ENCODE assay signal across 22 cellular contexts in the genomic region with DNA sequence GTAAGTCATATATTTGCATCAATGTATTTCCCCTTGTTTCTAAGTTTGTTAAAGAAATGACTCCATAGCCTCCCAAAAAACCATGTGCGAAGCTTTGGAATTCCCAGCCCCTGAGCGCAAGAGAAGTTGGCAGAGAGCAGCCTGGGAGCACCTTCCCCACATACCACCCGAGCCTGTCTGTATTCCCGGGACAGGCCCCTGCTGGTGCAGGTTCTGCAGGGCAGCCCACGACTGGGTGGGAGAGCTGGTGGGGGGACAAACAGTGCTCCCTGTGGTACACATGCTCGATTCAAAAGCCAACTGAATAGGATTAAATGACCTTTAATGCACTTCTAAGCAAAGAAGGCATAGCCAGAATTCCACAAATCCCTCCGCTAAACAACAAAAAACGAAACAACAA.
A peak's percentile ranks its signal among the peaks of the same experiment; 100 is the strongest.
DNase-seq lines count a peak whose midpoint lies in the region; ATAC-seq and TF ChIP-seq lines count a peak whose summit lies in the region.
"Had no signal": no experiment of that assay in that cellular context is flagged by ENCODE, and none has a peak within 500 bp of the region (broad histone marks: within the 10 kb centered on the region; RNA-seq: fewer than 3 reads in every experiment).

No MANE protein-coding gene starts in this region.

- H3K4me3 Mint-ChIP-seq in neural progenitor cell, result no peak overlapping the region
- H3K4me3 Mint-ChIP-seq: CD14-positive monocyte; CD4-positive, alpha-beta T cell; CD8-positive, alpha-beta memory T cell had no signal

- DNase-seq in cardiac septum (ENCODE audit: low spot score) (peak; percentile 67), Right ventricle myocardium inferior (ENCODE audit: missing footprints) (no peak), RWPE2 (ENCODE audit: low spot score) (peak; percentile 45), neural progenitor cell (ENCODE audit: low spot score) (peak; percentile 60)
- no peak for DNase-seq in stimulated activated CD4-positive, alpha-beta T cell treated with anti-CD3 and anti-CD28 coated beads, Interleukin-2, amount 100 ng/mL, for 24 hours
- DNase-seq in NK-92 treated with Interleukin-12 subunit alpha and Interleukin-12 subunit beta, amount 100 ng/mL, for 24 hours (lab: John Stamatoyannopoulos, UW), result no peak
- DNase-seq: 8988T; ACHN; AML-193; BE2C; Calu3; CD4-positive, alpha-beta T cell; CD8-positive, alpha-beta memory T cell; DMS53; DMS79 treated with DMSO at 0.1 percent for 48 hours; GF-D8; GOT3; HCEC 1CT had no signal

- H3F3A ChIP-seq in neural progenitor cell (ENCODE audit: low read depth), result peaks cover 12% of the 10 kb centered on the region

- H3K36me3 Mint-ChIP-seq in neural progenitor cell, result peaks cover 5% of the 10 kb centered on the region
- H3K36me3 Mint-ChIP-seq: CD14-positive monocyte; CD8-positive, alpha-beta memory T cell had no signal

- H3K27me3 Mint-ChIP-seq in neural progenitor cell (ENCODE audit: insufficient read depth, low read depth), result peaks cover 12% of the 10 kb centered on the region

- TF ChIP-seq CTCF in RWPE2 (IDR thresholded peaks at IDR 0.05; ENCODE audit: poor library complexity, severe bottlenecking), result no peak
- TF ChIP-seq CTCF in neural progenitor cell (IDR thresholded peaks at IDR 0.05), result no peak

- intact Hi-C loops in cardiac septum (cut with DNase I) (no loop called here), Right ventricle myocardium inferior (cut with DNase I) (loop anchor here (5.0 to 10.0 kb wide), 2 partner anchors 215 to 278 kb away; no protein-coding TSS in a partner anchor)

- no peaks in the 10 kb centered on the region for H3K79me2 ChIP-seq in neural progenitor cell (ENCODE audit: low read depth)

- no peak overlapping the region for H3K27ac ChIP-seq in RWPE2 (ENCODE audit: poor library complexity, severe bottlenecking)
- H3K27ac ChIP-seq in neural progenitor cell, result peak overlapping the region; percentile 64
- H3K27ac ChIP-seq: A549; BLaER1 treated with 17β-estradiol and CSF1 and Interleukin-3, amounts not matched to agents 10 nM and 100 nM had no signal

- no peak overlapping the region for H3K27ac Mint-ChIP-seq in neural progenitor cell
- H3K27ac Mint-ChIP-seq: CD14-positive monocyte; CD4-positive, alpha-beta T cell; CD8-positive, alpha-beta memory T cell had no signal

- H4K20me1 ChIP-seq in neural progenitor cell (ENCODE audit: low read depth), result no peaks in the 10 kb centered on the region
- H4K20me1 ChIP-seq: BLaER1 treated with 17β-estradiol and CSF1 and Interleukin-3, amounts not matched to agents 10 nM and 100 nM had no signal

- no peak overlapping the region for H2AFZ ChIP-seq in neural progenitor cell (replicated peaks)

- no peaks in the 10 kb centered on the region for H3K9me3 ChIP-seq in RWPE2 (ENCODE audit: severe bottlenecking)
- H3K9me3 ChIP-seq in neural progenitor cell (ENCODE audit: low read depth), result no peaks in the 10 kb centered on the region
- H3K9me3 ChIP-seq: BE2C had no signal

- H3K4me1 ChIP-seq in RWPE2 (ENCODE audit: insufficient read depth, poor library complexity, severe bottlenecking) (no peaks in the 10 kb centered on the region), neural progenitor cell (peaks cover 42% of the 10 kb centered on the region)
- H3K4me1 ChIP-seq: A549, BE2C had no signal

- H3K36me3 ChIP-seq in RWPE2 (ENCODE audit: low read depth) (no peaks in the 10 kb centered on the region), neural progenitor cell (peaks cover under 1% of the 10 kb centered on the region)
- H3K36me3 ChIP-seq: BE2C; BLaER1 treated with 17β-estradiol and CSF1 and Interleukin-3, amounts not matched to agents 10 nM and 100 nM had no signal

- ATAC-seq in Right ventricle myocardium inferior (no peak), RWPE2 (ENCODE audit: low read depth) (no peak), GM19023 (IDR thresholded peaks at IDR 0.05; ENCODE audit: unreplicated experiment) (no peak)
- ATAC-seq: A549 had no signal

- peaks cover 12% of the 10 kb centered on the region for H3K4me1 Mint-ChIP-seq in neural progenitor cell

- no peak overlapping the region for H3K4me3 ChIP-seq in RWPE2 (ENCODE audit: severe bottlenecking)
- no peak overlapping the region for H3K4me3 ChIP-seq in neural progenitor cell
- H3K4me3 ChIP-seq: A549; BLaER1 treated with 17β-estradiol and CSF1 and Interleukin-3, amounts not matched to agents 10 nM and 100 nM had no signal

- H3K9me3 Mint-ChIP-seq in neural progenitor cell, result peaks cover 8% of the 10 kb centered on the region

- no peaks in the 10 kb centered on the region for H3K27me3 ChIP-seq in RWPE2 (ENCODE audit: insufficient read depth, poor library complexity, severe bottlenecking)
- peaks cover 10% of the 10 kb centered on the region for H3K27me3 ChIP-seq in neural progenitor cell
- H3K27me3 ChIP-seq: BE2C; BLaER1 treated with 17β-estradiol and CSF1 and Interleukin-3, amounts not matched to agents 10 nM and 100 nM had no signal

- no peak overlapping the region for H3K9ac ChIP-seq in neural progenitor cell
- H3K9ac ChIP-seq: BLaER1 treated with 17β-estradiol and CSF1 and Interleukin-3, amounts not matched to agents 10 nM and 100 nM had no signal

- peak overlapping the region; percentile 21 for H3K4me2 ChIP-seq in neural progenitor cell
- H3K4me2 ChIP-seq: A549; BLaER1 treated with 17β-estradiol and CSF1 and Interleukin-3, amounts not matched to agents 10 nM and 100 nM had no signal

Comparison
In these comparisons a context has a peak if more than half of its experiments do, and no peak if none do; other contexts are left out.
1. DNase-seq: peak in cardiac septum (single experiment), RWPE2 (single experiment) and neural progenitor cell (single experiment); none in Right ventricle myocardium inferior (single experiment), stimulated activated CD4-positive, alpha-beta T cell treated with anti-CD3 and anti-CD28 coated beads, Interleukin-2, amount 100 ng/mL, for 24 hours (0 of 2) and NK-92 treated with Interleukin-12 subunit alpha and Interleukin-12 subunit beta, amount 100 ng/mL, for 24 hours (single experiment).